26 cellular contexts compared by ENCODE assay signal in genomic region chr4:183688216-183688615, GRCh38.
"Had no signal": no experiment of that assay in that cellular context is flagged by ENCODE, and none has a peak within 500 bp of the region (broad histone marks: within the 10 kb centered on the region; RNA-seq: fewer than 3 reads in every experiment).

No MANE protein-coding gene starts in this region.

- H3K9me3 Mint-ChIP-seq: dendritic cell treated with granulocyte-macrophage colony-stimulating factor and Interleukin-4, amounts not matched to agents 40 ng/mL and 50 ng/mL, for 4 days; effector memory CD8-positive, alpha-beta T cell; endodermal cell; naive B cell had no signal

- DNase-seq: colonic mucosa; cortex of kidney; effector CD8-positive, alpha-beta T cell; effector memory CD8-positive, alpha-beta T cell; endodermal cell; erythroblast; esophagus squamous epithelium; foreskin fibroblast; foreskin melanocyte; gastrocnemius medialis; glutamatergic neuron; head of caudate nucleus; heart right ventricle; hippocampal formation; left cardiac atrium; left lung; left ventricle myocardium superior; lower lobe of right lung; mesendoderm; mucosa of descending colon; naive B cell had no signal

- H3K27me3 Mint-ChIP-seq: dendritic cell treated with granulocyte-macrophage colony-stimulating factor and Interleukin-4, amounts not matched to agents 40 ng/mL and 50 ng/mL, for 4 days; effector memory CD8-positive, alpha-beta T cell; naive B cell had no signal

- ATAC-seq: effector memory CD8-positive, alpha-beta T cell; esophagus mucosa; gastrocnemius medialis; heart right ventricle; left cardiac atrium; left lung; left ventricle myocardium superior; lower lobe of right lung; mucosa of descending colon had no signal

- H3K4me3 ChIP-seq: colonic mucosa, esophagus squamous epithelium, gastrocnemius medialis, heart right ventricle, left lung, lower lobe of right lung, mucosa of descending colon had no signal

- H3K27ac Mint-ChIP-seq: dendritic cell treated with granulocyte-macrophage colony-stimulating factor and Interleukin-4, amounts not matched to agents 40 ng/mL and 50 ng/mL, for 4 days; endodermal cell had no signal

- H3K27me3 ChIP-seq: colonic mucosa, esophagus squamous epithelium, gastrocnemius medialis, heart right ventricle, left lung had no signal

- H3K9me3 ChIP-seq: colonic mucosa, esophagus squamous epithelium, gastrocnemius medialis, heart right ventricle, left lung, lower lobe of right lung, mucosa of descending colon had no signal

- H3K27ac ChIP-seq: colonic mucosa, epithelial cell of prostate, esophagus squamous epithelium, gastrocnemius medialis, heart right ventricle, left lung, lower lobe of right lung had no signal

- H3K4me3 Mint-ChIP-seq: dendritic cell treated with granulocyte-macrophage colony-stimulating factor and Interleukin-4, amounts not matched to agents 40 ng/mL and 50 ng/mL, for 4 days; effector memory CD8-positive, alpha-beta T cell; endodermal cell; naive B cell had no signal

- H3K4me1 ChIP-seq: colonic mucosa, esophagus squamous epithelium, gastrocnemius medialis, heart right ventricle, left lung, lower lobe of right lung had no signal

- H3K4me1 Mint-ChIP-seq: endodermal cell, naive B cell had no signal

- FAIRE-seq: islet of Langerhans, keratinocyte had no signal
